Comparison of ENCODE assay signal across 32 cellular contexts in the genomic region with DNA sequence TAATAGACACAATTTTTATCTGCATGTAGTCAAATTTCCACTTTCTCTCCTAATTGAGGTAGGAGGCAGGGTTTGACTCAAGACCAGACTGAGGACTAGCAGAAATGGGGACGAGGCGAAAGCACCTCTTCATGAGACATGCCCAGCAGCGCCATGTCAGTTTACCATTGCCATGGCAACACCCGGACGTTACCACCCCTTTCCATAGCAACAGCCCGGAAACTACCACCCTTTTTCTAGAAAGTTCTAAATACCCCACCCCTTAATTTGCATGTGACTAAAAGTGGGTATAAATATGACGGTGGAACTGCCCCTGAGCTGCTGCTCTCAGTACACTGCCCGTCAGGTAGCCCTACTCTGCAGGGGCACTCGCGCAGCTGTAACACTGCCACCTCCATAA. TPM values are rescaled to one million over a fixed set of nuclear protein-coding genes. Genes with fewer than 3 reads are reported as not detected.
DNase-seq lines count a peak whose midpoint lies in the region; ATAC-seq, FAIRE-seq and TF ChIP-seq lines count a peak whose summit lies in the region.
"Had no signal": no experiment of that assay in that cellular context is flagged by ENCODE, and none has a peak within 500 bp of the region (broad histone marks: within the 10 kb centered on the region; RNA-seq: fewer than 3 reads in every experiment).

No MANE protein-coding gene starts in this region.

- peak overlapping the region; percentile 99 for H2BK20ac ChIP-seq in H9 (ENCODE audit: low read depth, low read length, poor library complexity, severe bottlenecking)

- no CpG with 5 or more reads among the region's 10 CpGs for WGBS in H9 (ENCODE audit: extremely low coverage, insufficient read length, low lambda C conversion rate)
- WGBS in K562 (ENCODE audit: insufficient coverage, low coverage, missing lambda C conversion rate) = 74% methylated on average over 9 of the region's 10 CpGs

- H3K9me1 ChIP-seq in K562 (ENCODE audit: control insufficient read depth, insufficient read depth, low read length) = no peaks in the 10 kb centered on the region

- no peak overlapping the region for H3K4me3 ChIP-seq in K562
- H3K4me3 ChIP-seq: gastroesophageal sphincter, left lung, Peyer's patch, prostate gland, sigmoid colon had no signal

- no peak overlapping the region for H2BK12ac ChIP-seq in H9 (ENCODE audit: insufficient read length, low read depth, low read length)

- no peaks in the 10 kb centered on the region for H3K4me1 ChIP-seq in H9 (ENCODE audit: insufficient read depth, low read length)
- H3K4me1 ChIP-seq in K562 (replicated peaks in 1 of 2; ENCODE audit: control insufficient read depth in 2 of 2, insufficient read depth in 2 of 2, low read length in 2 of 2) = peaks cover 5 to 6% of the 10 kb centered on the region in 2 experiments; a peak in 4 of 5 replicates
- H3K4me1 ChIP-seq: gastroesophageal sphincter, prostate gland, sigmoid colon had no signal

- H2BK15ac ChIP-seq in H9 (ENCODE audit: low read depth, low read length) = no peak overlapping the region

- H3K27ac ChIP-seq in H9 (ENCODE audit: insufficient read length, low read depth, low read length) = no peak overlapping the region
- no peak overlapping the region for H3K27ac ChIP-seq in K562 (ENCODE audit: extremely low read depth, low read depth, low read length)
- H3K27ac ChIP-seq: gastroesophageal sphincter, left lung, Peyer's patch, prostate gland, sigmoid colon had no signal

- H3K36me3 Mint-ChIP-seq in activated CD4-positive, alpha-beta memory T cell treated with anti-CD3 and anti-CD28 coated beads for 36 hours = no peaks in the 10 kb centered on the region
- H3K36me3 Mint-ChIP-seq in activated CD4-positive, alpha-beta memory T cell treated with anti-CD3 and anti-CD28 coated beads, Interleukin-2, amount 10 ng/mL, durations not matched to agents 7 days and 5 days (ENCODE audit: low read depth) = no peaks in the 10 kb centered on the region
- H3K36me3 Mint-ChIP-seq in H9 (ENCODE audit: insufficient read depth in 1 of 3, low read depth in 3 of 3) = no peaks in the 10 kb centered on the region
- H3K36me3 Mint-ChIP-seq in stimulated activated effector memory CD8-positive, alpha-beta T cell treated with anti-CD3 and anti-CD28 coated beads, Interleukin-12 subunit alpha, Interleukin-12 subunit beta, amount 100 ng/mL, for 72 hours = no peaks in the 10 kb centered on the region
- H3K36me3 Mint-ChIP-seq in immature natural killer cell = no peaks in the 10 kb centered on the region
- H3K36me3 Mint-ChIP-seq: CD8-positive, alpha-beta T cell; mesothelial cell of epicardium; naive thymus-derived CD4-positive, alpha-beta T cell had no signal

- no peaks in the 10 kb centered on the region for H3K79me1 ChIP-seq in H9 (ENCODE audit: insufficient read depth, low read depth, low read length, poor library complexity, severe bottlenecking)

- no peaks in the 10 kb centered on the region for H3K27me3 Mint-ChIP-seq in activated CD4-positive, alpha-beta memory T cell treated with anti-CD3 and anti-CD28 coated beads for 36 hours
- peaks cover 2% of the 10 kb centered on the region for H3K27me3 Mint-ChIP-seq in activated CD4-positive, alpha-beta memory T cell treated with anti-CD3 and anti-CD28 coated beads, Interleukin-2, amount 10 ng/mL, durations not matched to agents 7 days and 5 days
- H3K27me3 Mint-ChIP-seq in H9 (ENCODE audit: low read depth) (peaks cover 5% of the 10 kb centered on the region), immature natural killer cell (ENCODE audit: low read depth in 3 of 3) (peaks cover 0 to 5% (median 2%) of the 10 kb centered on the region in 3 donors)
- H3K27me3 Mint-ChIP-seq: activated CD4-positive, alpha-beta T cell treated with anti-CD3 and anti-CD28 coated beads, Interleukin-2, amount 10 ng/mL, durations not matched to agents 7 days and 5 days; dendritic cell treated with granulocyte-macrophage colony-stimulating factor and Interleukin-4, amounts not matched to agents 40 ng/mL and 50 ng/mL, for 4 days had no signal

- no peak overlapping the region for H4K8ac ChIP-seq in H9 (replicated peaks; ENCODE audit: insufficient read length, low read depth, low read length)

- no peak for FAIRE-seq in K562 (lab: Jason Lieb, UNC)
- FAIRE-seq: GM19239, urothelium cell line had no signal

- no peak overlapping the region for H3T11ph ChIP-seq in H9 (ENCODE audit: low read length)

- POLR2A ChIA-PET in activated CD4-positive, alpha-beta memory T cell treated with anti-CD3 and anti-CD28 coated beads for 36 hours (lab: Charles Lee) = no interaction called here
- POLR2A ChIA-PET in activated CD4-positive, alpha-beta memory T cell treated with anti-CD3 and anti-CD28 coated beads, Interleukin-2, amount 10 ng/mL, durations not matched to agents 7 days and 5 days (lab: Charles Lee) = interaction anchor here (0.6 kb wide), 1 partner anchor 23 kb away, joined by 3 read pairs; no protein-coding TSS in a partner anchor
- POLR2A ChIA-PET in K562 (lab: Yijun Ruan, JAX) = interaction anchor here (0.6 kb wide), 1 partner anchor 280 kb away, joined by 3 read pairs; no protein-coding TSS in a partner anchor

- H3K27me3 ChIP-seq in H9 (ENCODE audit: insufficient read depth, low read length) (no peaks in the 10 kb centered on the region), K562 (ENCODE audit: control insufficient read depth in 2 of 2, insufficient read depth in 2 of 2, low read length in 2 of 2) (no peaks in the 10 kb centered on the region)
- H3K27me3 ChIP-seq: Peyer's patch had no signal

- H2AFZ ChIP-seq in H9 (ENCODE audit: low read length) (no peak overlapping the region), K562 (ENCODE audit: low read depth, low read length) (no peak overlapping the region)

- ATAC-seq in K562 (no peak), HG02884 (IDR thresholded peaks at IDR 0.05; ENCODE audit: unreplicated experiment) (no peak)
- ATAC-seq in stimulated activated effector memory CD8-positive, alpha-beta T cell treated with anti-CD3 and anti-CD28 coated beads, Interleukin-12 subunit alpha, Interleukin-12 subunit beta, amount 100 ng/mL, for 72 hours = peak; percentile 22
- ATAC-seq: CD8-positive, alpha-beta T cell; gastroesophageal sphincter; HCT116; left lung; naive thymus-derived CD4-positive, alpha-beta T cell had no signal

- H3K4me1 Mint-ChIP-seq in activated CD4-positive, alpha-beta memory T cell treated with anti-CD3 and anti-CD28 coated beads for 36 hours (ENCODE audit: low read depth) = peaks cover 20% of the 10 kb centered on the region
- H3K4me1 Mint-ChIP-seq in activated CD4-positive, alpha-beta memory T cell treated with anti-CD3 and anti-CD28 coated beads, Interleukin-2, amount 10 ng/mL, durations not matched to agents 7 days and 5 days = peaks cover 23% of the 10 kb centered on the region
- peaks cover 7 to 23% of the 10 kb centered on the region in 2 experiments for H3K4me1 Mint-ChIP-seq in H9
- H3K4me1 Mint-ChIP-seq in stimulated activated effector memory CD8-positive, alpha-beta T cell treated with anti-CD3 and anti-CD28 coated beads, Interleukin-12 subunit alpha, Interleukin-12 subunit beta, amount 100 ng/mL, for 72 hours = peaks cover 36% of the 10 kb centered on the region
- H3K4me1 Mint-ChIP-seq in immature natural killer cell = peaks cover 9 to 10% of the 10 kb centered on the region in 2 donors

- H3K4me2 ChIP-seq in H9 (ENCODE audit: insufficient read depth, insufficient read length, low read length) = no peak overlapping the region
- H3K4me2 ChIP-seq in K562 (ENCODE audit: insufficient read depth, low read length) = no peak overlapping the region

- H2AK5ac ChIP-seq in H9 (ENCODE audit: insufficient read length, low read length) = no peak overlapping the region

- H3K23me2 ChIP-seq in H9 (ENCODE audit: insufficient read length, low read depth, low read length, poor library complexity, severe bottlenecking) = no peaks in the 10 kb centered on the region

- H2BK5ac ChIP-seq in H9 (ENCODE audit: insufficient read length, low read length) = no peak overlapping the region

- H3K36me3 ChIP-seq in K562 (ENCODE audit: control insufficient read depth, insufficient read depth, low read length) = no peaks in the 10 kb centered on the region
- H3K36me3 ChIP-seq: gastroesophageal sphincter, left lung, Peyer's patch, prostate gland, sigmoid colon had no signal

- H3K56ac ChIP-seq in H9 (ENCODE audit: insufficient read length, low read depth, low read length) = no peak overlapping the region

- no peak overlapping the region for H3K4me3 Mint-ChIP-seq in activated CD4-positive, alpha-beta memory T cell treated with anti-CD3 and anti-CD28 coated beads for 36 hours
- no peak overlapping the region for H3K4me3 Mint-ChIP-seq in activated CD4-positive, alpha-beta memory T cell treated with anti-CD3 and anti-CD28 coated beads, Interleukin-2, amount 10 ng/mL, durations not matched to agents 7 days and 5 days
- H3K4me3 Mint-ChIP-seq in H9 = no peak overlapping the region
- no peak overlapping the region for H3K4me3 Mint-ChIP-seq in stimulated activated effector memory CD8-positive, alpha-beta T cell treated with anti-CD3 and anti-CD28 coated beads, Interleukin-12 subunit alpha, Interleukin-12 subunit beta, amount 100 ng/mL, for 72 hours
- H3K4me3 Mint-ChIP-seq in immature natural killer cell = no peak overlapping the region
- H3K4me3 Mint-ChIP-seq: activated CD4-positive, alpha-beta T cell treated with anti-CD3 and anti-CD28 coated beads, Interleukin-2, amount 10 ng/mL, durations not matched to agents 7 days and 5 days; CD8-positive, alpha-beta T cell; central memory CD8-positive, alpha-beta T cell; dendritic cell treated with granulocyte-macrophage colony-stimulating factor and Interleukin-4, amounts not matched to agents 40 ng/mL and 50 ng/mL, for 4 days; mesothelial cell of epicardium; naive thymus-derived CD4-positive, alpha-beta T cell had no signal

- CTCF ChIA-PET in activated CD4-positive, alpha-beta memory T cell treated with anti-CD3 and anti-CD28 coated beads for 36 hours (lab: Charles Lee) = interaction anchor here (0.7 to 4.0 kb wide), 2 partner anchors 11 to 209 kb away, joined by 3 to 21 read pairs; no protein-coding TSS in a partner anchor
- CTCF ChIA-PET in activated CD4-positive, alpha-beta memory T cell treated with anti-CD3 and anti-CD28 coated beads, Interleukin-2, amount 10 ng/mL, durations not matched to agents 7 days and 5 days (lab: Charles Lee) = interaction anchor here (1.1 to 1.5 kb wide), 2 partner anchors 9 kb away, joined by 3 read pairs; no protein-coding TSS in a partner anchor
- CTCF ChIA-PET in K562 (lab: Yijun Ruan, JAX; ENCODE audit: low intra/inter-chr PET ratio) = no interaction called here

- H3K9me3 ChIP-seq in H9 (ENCODE audit: control insufficient read depth, low read depth, low read length) = no peaks in the 10 kb centered on the region
- H3K9me3 ChIP-seq in K562 (replicated peaks; ENCODE audit: control insufficient read depth, insufficient read depth, low read depth, low read length) = no peaks in the 10 kb centered on the region
- H3K9me3 ChIP-seq: gastroesophageal sphincter, left lung, Peyer's patch, prostate gland, sigmoid colon had no signal

- no peak overlapping the region for H3K4ac ChIP-seq in H9 (ENCODE audit: low read depth, low read length)

- no peak for TF ChIP-seq RAD21 in K562 (CRISPR knock-in tag; conservative IDR thresholded peaks at IDR 0.05 in 1 of 2, IDR thresholded peaks at IDR 0.05 in 1 of 2)

- peak; percentile 31 for DNase-seq in activated CD4-positive, alpha-beta memory T cell treated with anti-CD3 and anti-CD28 coated beads for 36 hours
- no peak for DNase-seq in activated CD4-positive, alpha-beta memory T cell treated with anti-CD3 and anti-CD28 coated beads, Interleukin-2, amount 10 ng/mL, durations not matched to agents 7 days and 5 days
- DNase-seq in H9 (peak; percentile 40), K562 (ENCODE audit: extremely low read depth in 1 of 4, low spot score in 3 of 4) (no peak), immature natural killer cell (no peak), HK-2 (ENCODE audit: unreplicated experiment) (no peak)
- no peak for DNase-seq in stimulated activated effector memory CD8-positive, alpha-beta T cell treated with anti-CD3 and anti-CD28 coated beads, Interleukin-12 subunit alpha, Interleukin-12 subunit beta, amount 100 ng/mL, for 72 hours (ENCODE audit: low spot score in 2 of 2)
- DNase-seq: activated CD4-positive, alpha-beta T cell treated with anti-CD3 and anti-CD28 coated beads, Interleukin-2, amount 10 ng/mL, durations not matched to agents 7 days and 5 days; AML-193; CD8-positive, alpha-beta T cell; DMS 273 treated with DMSO at 0.1 percent for 48 hours; hippocampal formation; naive thymus-derived CD4-positive, alpha-beta T cell; NCI-H1048; NCI-H187; stimulated activated CD4-positive, alpha-beta T cell treated with anti-CD3 and anti-CD28 coated beads, Interleukin-4, amount 100 ng/mL, for 4 hours; stimulated activated naive CD4-positive, alpha-beta T cell treated with Interleukin-2 at 50 U/mL for 16 hours; SW 1271; T1000 had no signal

- BruUV-seq in K562 (replicated peaks; lab: Mats Ljungman, UMichigan) = no TSS peak

- in situ Hi-C loops in K562 (cut with MboI) = no loop called here

- no peak overlapping the region for H3K9ac ChIP-seq in H9 (ENCODE audit: extremely low read depth, insufficient read length, low read length)
- no peak overlapping the region for H3K9ac ChIP-seq in K562 (ENCODE audit: insufficient read depth in 1 of 2, low read depth in 2 of 2, low read length in 2 of 2)

- intact Hi-C loops in activated CD4-positive, alpha-beta memory T cell treated with anti-CD3 and anti-CD28 coated beads for 36 hours (cut with micrococcal nuclease) = loop anchor here (10.0 kb wide), 1 partner anchor 895 kb away; no protein-coding TSS in a partner anchor
- intact Hi-C loops in K562 (cut with micrococcal nuclease) = no loop called here

- H3K14ac ChIP-seq in H9 (ENCODE audit: insufficient read depth, low read length) = no peak overlapping the region

- peak overlapping the region; percentile 79 for H3K18ac ChIP-seq in H9 (ENCODE audit: insufficient read length, low read depth, low read length)

- no peak for TF ChIP-seq POLR2A in K562 (conservative IDR thresholded peaks at IDR 0.05)

- H3K9me3 Mint-ChIP-seq in activated CD4-positive, alpha-beta memory T cell treated with anti-CD3 and anti-CD28 coated beads for 36 hours = no peaks in the 10 kb centered on the region
- H3K9me3 Mint-ChIP-seq in activated CD4-positive, alpha-beta memory T cell treated with anti-CD3 and anti-CD28 coated beads, Interleukin-2, amount 10 ng/mL, durations not matched to agents 7 days and 5 days = no peaks in the 10 kb centered on the region
- no peaks in the 10 kb centered on the region; a peak in 1 of 5 replicates for H3K9me3 Mint-ChIP-seq in H9
- no peaks in the 10 kb centered on the region for H3K9me3 Mint-ChIP-seq in stimulated activated effector memory CD8-positive, alpha-beta T cell treated with anti-CD3 and anti-CD28 coated beads, Interleukin-12 subunit alpha, Interleukin-12 subunit beta, amount 100 ng/mL, for 72 hours
- no peaks in the 10 kb centered on the region for H3K9me3 Mint-ChIP-seq in immature natural killer cell
- H3K9me3 Mint-ChIP-seq: activated CD4-positive, alpha-beta T cell treated with anti-CD3 and anti-CD28 coated beads, Interleukin-2, amount 10 ng/mL, durations not matched to agents 7 days and 5 days; CD8-positive, alpha-beta T cell; central memory CD8-positive, alpha-beta T cell; dendritic cell treated with granulocyte-macrophage colony-stimulating factor and Interleukin-4, amounts not matched to agents 40 ng/mL and 50 ng/mL, for 4 days; mesothelial cell of epicardium; naive thymus-derived CD4-positive, alpha-beta T cell had no signal

- no peak overlapping the region for H2BK120ac ChIP-seq in H9 (ENCODE audit: low read depth, low read length, poor library complexity, severe bottlenecking)

- no peak overlapping the region for H4K91ac ChIP-seq in H9 (ENCODE audit: insufficient read length, low read depth, low read length)

- TF ChIP-seq EP300 in K562 (IDR thresholded peaks at IDR 0.05; ENCODE audit: low read length) = no peak

- H3K79me2 ChIP-seq in H9 (ENCODE audit: insufficient read depth, low read length) (no peaks in the 10 kb centered on the region), K562 (ENCODE audit: control insufficient read depth, insufficient read depth, low read length) (no peaks in the 10 kb centered on the region)

- no peak overlapping the region for H3K27ac Mint-ChIP-seq in activated CD4-positive, alpha-beta memory T cell treated with anti-CD3 and anti-CD28 coated beads for 36 hours
- H3K27ac Mint-ChIP-seq in activated CD4-positive, alpha-beta memory T cell treated with anti-CD3 and anti-CD28 coated beads, Interleukin-2, amount 10 ng/mL, durations not matched to agents 7 days and 5 days = no peak overlapping the region
- H3K27ac Mint-ChIP-seq in H9 (peak overlapping the region in 1 of 3 experiments; percentile 38; a peak in 3 of 7 replicates), immature natural killer cell (no peak overlapping the region)
- no peak overlapping the region for H3K27ac Mint-ChIP-seq in stimulated activated effector memory CD8-positive, alpha-beta T cell treated with anti-CD3 and anti-CD28 coated beads, Interleukin-12 subunit alpha, Interleukin-12 subunit beta, amount 100 ng/mL, for 72 hours
- H3K27ac Mint-ChIP-seq: activated CD4-positive, alpha-beta T cell treated with anti-CD3 and anti-CD28 coated beads, Interleukin-2, amount 10 ng/mL, durations not matched to agents 7 days and 5 days; CD8-positive, alpha-beta T cell; dendritic cell treated with granulocyte-macrophage colony-stimulating factor and Interleukin-4, amounts not matched to agents 40 ng/mL and 50 ng/mL, for 4 days; mesothelial cell of epicardium had no signal

- no peak for TF ChIP-seq CTCF in H9 (conservative IDR thresholded peaks at IDR 0.05)
- no peak for TF ChIP-seq CTCF in K562 (IDR thresholded peaks at IDR 0.05 in 2 of 3, conservative IDR thresholded peaks at IDR 0.05 in 1 of 3; ENCODE audit: insufficient read depth in 2 of 3, low read depth in 1 of 3, low read length in 3 of 3)

- no peak overlapping the region for H3K23ac ChIP-seq in H9 (ENCODE audit: insufficient read length, low read depth, low read length)

- H4K20me1 ChIP-seq in H9 (ENCODE audit: control insufficient read depth, insufficient read depth, insufficient read length) (no peaks in the 10 kb centered on the region), K562 (replicated peaks; ENCODE audit: control insufficient read depth, insufficient read depth, low read length) (no peaks in the 10 kb centered on the region)

- no peak overlapping the region for H4K5ac ChIP-seq in H9 (ENCODE audit: insufficient read length, low read depth, low read length)

RNA-seq across cellular contexts. Expression of gene RAC2, which starts 5.9 kb away (rescaled TPM):
- 100 to 1,000 TPM; 714 to 727 TPM for total RNA-seq in activated CD4-positive, alpha-beta memory T cell treated with anti-CD3 and anti-CD28 coated beads for 36 hours
- total RNA-seq in activated CD4-positive, alpha-beta memory T cell treated with anti-CD3 and anti-CD28 coated beads, Interleukin-2, amount 10 ng/mL, durations not matched to agents 7 days and 5 days = 1,000 to 10,000 TPM in 1 of 2 experiments, 100 to 1,000 TPM in 1; 984 to 1,005 TPM
- 2.5 and 2.8 TPM in 2 replicates for total RNA-seq in H9 (2021)
- total RNA-seq in K562 (2011; cell fraction: chromatin; rRNA removed; ENCODE audit: low replicate concordance) = 47.8 and 143 TPM in 2 replicates
- total RNA-seq in K562 (2011; cell fraction: nucleolus; rRNA removed) = 99.9 and 118 TPM in 2 replicates
- total RNA-seq in K562 (2011; cell fraction: nucleoplasm; rRNA removed) = 74.1 and 109 TPM in 2 replicates
- total RNA-seq in K562 (2014; rRNA removed) = 40.4 and 59.3 TPM in 2 replicates
- total RNA-seq in K562 (2014; rRNA removed; fragmentation: Illumina TruSeq; extraction: Trizol) = 18.6 and 22.7 TPM in 2 replicates
- 45.1 and 50.1 TPM in 2 replicates for total RNA-seq in K562 (2015; rRNA removed; fragmentation: Illumina TruSeq; extraction: Trizol)
- total RNA-seq in K562 (2021) = 82.8 and 95.3 TPM in 2 replicates
- 43.3 and 102 TPM in 2 replicates for polyA plus RNA-seq in K562 (2011; rRNA removed)
- polyA plus RNA-seq in K562 (2011; cell fraction: cytosol; rRNA removed) = 74.7 and 120 TPM in 2 replicates
- polyA plus RNA-seq in K562 (2011; cell fraction: nucleus; rRNA removed) = 95.0 and 171 TPM in 2 replicates
- polyA plus RNA-seq in K562 (2012) = 151 and 373 TPM in 2 replicates
- polyA plus RNA-seq in K562 (2014; fragmentation: Illumina TruSeq; extraction: Trizol) = 103 and 132 TPM in 2 replicates
- polyA plus RNA-seq in K562 (2014; fragmentation: Nextera tagmentation; extraction: Ambion mirVana) = 10 to 100 TPM; 25.4 to 26.8 TPM
- 49.1 and 51.0 TPM in 2 replicates for polyA plus RNA-seq in K562 (2014; rRNA removed)
- polyA minus RNA-seq in K562 (2011; rRNA and poly(A)+ RNA removed) = 25.1 and 30.5 TPM in 2 replicates
- polyA minus RNA-seq in K562 (2011; cell fraction: cytosol; rRNA and poly(A)+ RNA removed) = 62.2 and 68.9 TPM in 2 replicates
- polyA minus RNA-seq in K562 (2011; cell fraction: nucleus; rRNA and poly(A)+ RNA removed) = 69.4 and 73.9 TPM in 2 replicates
- 1,000 to 10,000 TPM in 2 of 3 donors, 100 to 1,000 TPM in 1; 962 to 1,843 (median 1,262) TPM for polyA plus RNA-seq in immature natural killer cell

RNA-seq across cellular contexts. Expression of gene CYTH4, which starts 32.4 kb away (rescaled TPM):
- total RNA-seq in activated CD4-positive, alpha-beta memory T cell treated with anti-CD3 and anti-CD28 coated beads for 36 hours = 10 to 100 TPM; 58.7 to 60.5 TPM
- 100 to 1,000 TPM; 114 to 126 TPM for total RNA-seq in activated CD4-positive, alpha-beta memory T cell treated with anti-CD3 and anti-CD28 coated beads, Interleukin-2, amount 10 ng/mL, durations not matched to agents 7 days and 5 days
- total RNA-seq in H9 (2021) = not detected in 2 replicates
- 1.6 and 4.0 TPM in 2 replicates for total RNA-seq in K562 (2011; cell fraction: chromatin; rRNA removed; ENCODE audit: low replicate concordance)
- 0.39 and 1.7 TPM in 2 replicates for total RNA-seq in K562 (2011; cell fraction: nucleolus; rRNA removed)
- 1.1 and 1.5 TPM in 2 replicates for total RNA-seq in K562 (2011; cell fraction: nucleoplasm; rRNA removed)
- 0.33 and 0.68 TPM in 2 replicates for total RNA-seq in K562 (2014; rRNA removed)
- 0.10 and 0.18 TPM in 2 replicates for total RNA-seq in K562 (2014; rRNA removed; fragmentation: Illumina TruSeq; extraction: Trizol)
- 0.54 and 0.60 TPM in 2 replicates for total RNA-seq in K562 (2015; rRNA removed; fragmentation: Illumina TruSeq; extraction: Trizol)
- 0.58 and 0.75 TPM in 2 replicates for total RNA-seq in K562 (2021)
- polyA plus RNA-seq in K562 (2011; rRNA removed) = 2.0 and 2.5 TPM in 2 replicates
- 1.4 and 2.9 TPM in 2 replicates for polyA plus RNA-seq in K562 (2011; cell fraction: cytosol; rRNA removed)
- polyA plus RNA-seq in K562 (2011; cell fraction: nucleus; rRNA removed) = 6.2 and 14.7 TPM in 2 replicates
- 1.3 and 1.6 TPM in 2 replicates for polyA plus RNA-seq in K562 (2012)
- 0.28 and 0.33 TPM in 2 replicates for polyA plus RNA-seq in K562 (2014; fragmentation: Illumina TruSeq; extraction: Trizol)
- under 1 TPM in 1 of 2 experiments, not detected in 1; 0.03 TPM for polyA plus RNA-seq in K562 (2014; fragmentation: Nextera tagmentation; extraction: Ambion mirVana)
- 0.73 and 1.1 TPM in 2 replicates for polyA plus RNA-seq in K562 (2014; rRNA removed)
- polyA minus RNA-seq in K562 (2011; rRNA and poly(A)+ RNA removed) = 1.7 and 1.8 TPM in 2 replicates
- polyA minus RNA-seq in K562 (2011; cell fraction: cytosol; rRNA and poly(A)+ RNA removed) = 1.6 TPM in 1 of 2 replicates, not detected in the other
- 1.6 and 2.6 TPM in 2 replicates for polyA minus RNA-seq in K562 (2011; cell fraction: nucleus; rRNA and poly(A)+ RNA removed)
- 10 to 100 TPM; 42.5 to 95.4 (median 54.1) TPM for polyA plus RNA-seq in immature natural killer cell
- total RNA-seq: mesothelial cell of epicardium had no signal

RNA-seq across cellular contexts. Expression of gene SSTR3, which starts 37.7 kb away (rescaled TPM):
- 1 to 10 TPM; 8.5 to 9.3 TPM for total RNA-seq in activated CD4-positive, alpha-beta memory T cell treated with anti-CD3 and anti-CD28 coated beads for 36 hours
- 1 to 10 TPM; 3.4 to 3.9 TPM for total RNA-seq in activated CD4-positive, alpha-beta memory T cell treated with anti-CD3 and anti-CD28 coated beads, Interleukin-2, amount 10 ng/mL, durations not matched to agents 7 days and 5 days
- total RNA-seq in H9 (2021) = 0.68 and 0.72 TPM in 2 replicates
- total RNA-seq in K562 (2011; cell fraction: chromatin; rRNA removed; ENCODE audit: low replicate concordance) = 0.07 TPM in 1 of 2 replicates, not detected in the other
- not detected in 2 replicates for total RNA-seq in K562 (2011; cell fraction: nucleolus; rRNA removed)
- 0.07 TPM in 1 of 2 replicates, not detected in the other for total RNA-seq in K562 (2011; cell fraction: nucleoplasm; rRNA removed)
- total RNA-seq in K562 (2014; rRNA removed) = not detected in 2 replicates
- not detected in 2 replicates for total RNA-seq in K562 (2014; rRNA removed; fragmentation: Illumina TruSeq; extraction: Trizol)
- total RNA-seq in K562 (2015; rRNA removed; fragmentation: Illumina TruSeq; extraction: Trizol) = not detected in 2 replicates
- total RNA-seq in K562 (2021) = not detected in 2 replicates
- 0.03 TPM in 1 of 2 replicates, not detected in the other for polyA plus RNA-seq in K562 (2011; rRNA removed)
- polyA plus RNA-seq in K562 (2011; cell fraction: cytosol; rRNA removed) = 0.01 and 0.03 TPM in 2 replicates
- 0.09 TPM in 1 of 2 replicates, not detected in the other for polyA plus RNA-seq in K562 (2011; cell fraction: nucleus; rRNA removed)
- polyA plus RNA-seq in K562 (2012) = 0.01 TPM in 1 of 2 replicates, not detected in the other
- not detected in 2 replicates for polyA plus RNA-seq in K562 (2014; fragmentation: Illumina TruSeq; extraction: Trizol)
- polyA plus RNA-seq in K562 (2014; fragmentation: Nextera tagmentation; extraction: Ambion mirVana) = not detected
- polyA plus RNA-seq in K562 (2014; rRNA removed) = not detected in 2 replicates
- not detected in 2 replicates for polyA minus RNA-seq in K562 (2011; rRNA and poly(A)+ RNA removed)
- polyA minus RNA-seq in K562 (2011; cell fraction: cytosol; rRNA and poly(A)+ RNA removed) = not detected in 2 replicates
- not detected in 2 replicates for polyA minus RNA-seq in K562 (2011; cell fraction: nucleus; rRNA and poly(A)+ RNA removed)
- polyA plus RNA-seq in immature natural killer cell = not detected
- total RNA-seq: A172, gastroesophageal sphincter, Peyer's patch had no signal

Comparison
In these comparisons a context has a peak if more than half of its experiments do, and no peak if none do; other contexts are left out.
1. DNase-seq: peak in activated CD4-positive, alpha-beta memory T cell treated with anti-CD3 and anti-CD28 coated beads for 36 hours (single experiment) and H9 (single experiment); none in activated CD4-positive, alpha-beta memory T cell treated with anti-CD3 and anti-CD28 coated beads, Interleukin-2, amount 10 ng/mL, durations not matched to agents 7 days and 5 days (single experiment), K562 (0 of 4), stimulated activated effector memory CD8-positive, alpha-beta T cell treated with anti-CD3 and anti-CD28 coated beads, Interleukin-12 subunit alpha, Interleukin-12 subunit beta, amount 100 ng/mL, for 72 hours (0 of 2), immature natural killer cell (0 of 3) and HK-2 (single experiment).
2. RNA of gene RAC2, which starts 5.9 kb away (total RNA-seq): 984 to 1,005 TPM in activated CD4-positive, alpha-beta memory T cell treated with anti-CD3 and anti-CD28 coated beads, Interleukin-2, amount 10 ng/mL, durations not matched to agents 7 days and 5 days and 714 to 727 TPM in activated CD4-positive, alpha-beta memory T cell treated with anti-CD3 and anti-CD28 coated beads for 36 hours; 18.6 to 143 TPM in K562 and 2.5 to 2.8 TPM in H9; every median in the first group is over 4 times any median in the second.
3. RNA of gene CYTH4, which starts 32.4 kb away (total RNA-seq): 114 to 126 TPM in activated CD4-positive, alpha-beta memory T cell treated with anti-CD3 and anti-CD28 coated beads, Interleukin-2, amount 10 ng/mL, durations not matched to agents 7 days and 5 days and 58.7 to 60.5 TPM in activated CD4-positive, alpha-beta memory T cell treated with anti-CD3 and anti-CD28 coated beads for 36 hours; 0.10 to 4.0 TPM in K562 and not detected in H9; every median in the first group is over 10 times any median in the second.